In the genomic region with DNA sequence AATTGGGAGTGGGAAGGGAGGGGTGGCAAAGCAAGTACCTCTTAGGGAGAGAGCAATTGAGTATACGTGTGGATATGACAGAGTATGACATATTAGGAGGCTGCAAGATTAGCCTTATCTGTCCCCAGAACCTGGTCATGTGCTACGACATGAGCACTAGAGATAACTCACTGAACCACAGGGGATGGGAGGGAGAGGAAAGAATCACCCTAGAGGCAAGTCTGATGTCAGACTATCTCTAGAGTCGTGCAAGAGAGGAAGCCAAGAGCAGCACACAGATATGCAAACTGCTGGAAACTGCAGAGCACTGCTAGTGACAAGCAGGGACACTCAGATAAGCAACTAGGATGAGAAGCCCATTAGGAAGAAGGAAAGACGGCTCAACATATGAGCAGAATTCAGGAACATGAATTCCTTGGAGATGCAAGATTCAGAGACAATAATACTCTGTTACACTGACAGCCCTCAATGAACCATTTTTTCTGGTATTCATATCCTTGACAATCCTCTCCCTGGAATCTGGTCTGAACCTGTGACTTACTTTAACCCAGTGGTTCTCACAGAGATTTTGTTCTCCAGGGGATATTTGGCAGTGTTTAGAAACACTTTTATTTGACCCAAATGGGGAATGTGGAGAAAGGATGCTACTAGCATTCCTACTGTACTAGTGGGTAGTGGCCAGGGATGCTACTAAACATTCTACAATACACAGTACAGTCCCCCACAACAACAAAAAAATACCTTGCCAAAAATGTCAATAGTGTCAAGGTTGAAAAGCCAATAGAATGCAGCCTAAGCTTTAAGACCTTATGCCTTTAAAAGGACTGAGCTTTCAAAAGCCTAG, we compare ENCODE assay signal across 10 cellular contexts.
DNase-seq lines count a peak whose midpoint lies in the region; ATAC-seq, FAIRE-seq and TF ChIP-seq lines count a peak whose summit lies in the region.
"Had no signal": no experiment of that assay in that cellular context is flagged by ENCODE, and none has a peak within 500 bp of the region (broad histone marks: within the 10 kb centered on the region; RNA-seq: fewer than 3 reads in every experiment).

No MANE protein-coding gene starts in this region.

- no peak overlapping the region for H3K4me2 ChIP-seq in astrocyte (ENCODE audit: low read length)
- H3K4me2 ChIP-seq: A549 had no signal

- H3K9ac ChIP-seq in astrocyte (ENCODE audit: low read length) = no peak overlapping the region

- peaks cover 8% of the 10 kb centered on the region for H3K27me3 Mint-ChIP-seq in activated CD4-positive, alpha-beta T cell treated with anti-CD3 and anti-CD28 coated beads, Interleukin-2, amount 10 ng/mL, durations not matched to agents 24 days and 14 days
- no peaks in the 10 kb centered on the region for H3K27me3 Mint-ChIP-seq in astrocyte (ENCODE audit: low read depth, unreplicated experiment)
- no peaks in the 10 kb centered on the region for H3K27me3 Mint-ChIP-seq in stimulated activated naive CD8-positive, alpha-beta T cell treated with anti-CD3 and anti-CD28 coated beads, Interleukin-15, amount 100 ng/mL, for 72 hours
- H3K27me3 Mint-ChIP-seq in HFFc6 (ENCODE audit: insufficient read depth) = no peaks in the 10 kb centered on the region; the same call in 1 of the 2 replicates

- no peak overlapping the region for H3K4me3 Mint-ChIP-seq in activated CD4-positive, alpha-beta T cell treated with anti-CD3 and anti-CD28 coated beads, Interleukin-2, amount 10 ng/mL, durations not matched to agents 24 days and 14 days
- H3K4me3 Mint-ChIP-seq in astrocyte (ENCODE audit: unreplicated experiment) (no peak overlapping the region), HFFc6 (no peak overlapping the region)
- H3K4me3 Mint-ChIP-seq in stimulated activated naive CD8-positive, alpha-beta T cell treated with anti-CD3 and anti-CD28 coated beads, Interleukin-15, amount 100 ng/mL, for 72 hours = no peak overlapping the region

- peak; percentile 79 for ATAC-seq in HG03432 (IDR thresholded peaks at IDR 0.05; ENCODE audit: unreplicated experiment)
- peak; percentile 88 for ATAC-seq in stimulated activated naive CD8-positive, alpha-beta T cell treated with anti-CD3 and anti-CD28 coated beads, Interleukin-15, amount 100 ng/mL, for 72 hours
- ATAC-seq: A549 had no signal

- TF ChIP-seq CTCF in astrocyte (IDR thresholded peaks at IDR 0.05; ENCODE audit: insufficient read depth, low read depth, low read length) (no peak), HFFc6 (IDR thresholded peaks at IDR 0.05) (no peak)

- H3K36me3 Mint-ChIP-seq in activated CD4-positive, alpha-beta T cell treated with anti-CD3 and anti-CD28 coated beads, Interleukin-2, amount 10 ng/mL, durations not matched to agents 24 days and 14 days (ENCODE audit: low read depth) = no peaks in the 10 kb centered on the region
- H3K36me3 Mint-ChIP-seq in astrocyte (ENCODE audit: low read depth, unreplicated experiment) = no peaks in the 10 kb centered on the region
- no peaks in the 10 kb centered on the region for H3K36me3 Mint-ChIP-seq in HFFc6 (ENCODE audit: low read depth)

- H3K4me1 ChIP-seq in astrocyte (ENCODE audit: insufficient read depth, low read length) = no peaks in the 10 kb centered on the region

- no peaks in the 10 kb centered on the region for H3K9me3 ChIP-seq in astrocyte (ENCODE audit: insufficient read depth, low read depth, low read length)
- H3K9me3 ChIP-seq: A549 had no signal

- H3K79me2 ChIP-seq in astrocyte (ENCODE audit: insufficient read depth, low read length) = no peaks in the 10 kb centered on the region

- FAIRE-seq in astrocyte (lab: Jason Lieb, UNC) = no peak
- FAIRE-seq: A549 had no signal

- H2AFZ ChIP-seq in astrocyte (ENCODE audit: low read depth, low read length) = no peak overlapping the region

- no peak overlapping the region for H3K4me3 ChIP-seq in astrocyte (ENCODE audit: insufficient read depth, low read depth, low read length)
- H3K4me3 ChIP-seq: A549 had no signal

- no peaks in the 10 kb centered on the region for H4K20me1 ChIP-seq in astrocyte (ENCODE audit: insufficient read depth, low read length)

- no peak overlapping the region for H3K27ac Mint-ChIP-seq in activated CD4-positive, alpha-beta T cell treated with anti-CD3 and anti-CD28 coated beads, Interleukin-2, amount 10 ng/mL, durations not matched to agents 24 days and 14 days
- H3K27ac Mint-ChIP-seq in astrocyte (ENCODE audit: unreplicated experiment) = peak overlapping the region; percentile 64
- no peak overlapping the region for H3K27ac Mint-ChIP-seq in stimulated activated naive CD8-positive, alpha-beta T cell treated with anti-CD3 and anti-CD28 coated beads, Interleukin-15, amount 100 ng/mL, for 72 hours
- no peak overlapping the region for H3K27ac Mint-ChIP-seq in HFFc6

- intact Hi-C loops in activated CD4-positive, alpha-beta T cell treated with anti-CD3 and anti-CD28 coated beads, Interleukin-2, amount 10 ng/mL, durations not matched to agents 24 days and 14 days (cut with micrococcal nuclease) = no loop called here

- H3K9me3 Mint-ChIP-seq in activated CD4-positive, alpha-beta T cell treated with anti-CD3 and anti-CD28 coated beads, Interleukin-2, amount 10 ng/mL, durations not matched to agents 24 days and 14 days = no peaks in the 10 kb centered on the region
- H3K9me3 Mint-ChIP-seq in astrocyte (ENCODE audit: unreplicated experiment) (no peaks in the 10 kb centered on the region), HFFc6 (no peaks in the 10 kb centered on the region)
- H3K9me3 Mint-ChIP-seq in stimulated activated naive CD8-positive, alpha-beta T cell treated with anti-CD3 and anti-CD28 coated beads, Interleukin-15, amount 100 ng/mL, for 72 hours = no peaks in the 10 kb centered on the region

- no peak overlapping the region for H3K27ac ChIP-seq in astrocyte (ENCODE audit: low read depth, low read length)

- peak; percentile 59 for DNase-seq in activated CD4-positive, alpha-beta T cell treated with anti-CD3 and anti-CD28 coated beads, Interleukin-2, amount 10 ng/mL, durations not matched to agents 24 days and 14 days
- DNase-seq in activated CD4-positive, alpha-beta T cell treated with anti-CD3 and anti-CD28 coated beads for 4 hours = no peak
- DNase-seq in astrocyte (ENCODE audit: low read depth) (no peak), A172 (ENCODE audit: low spot score) (no peak), NCI-H526 treated with DMSO at 0.1 percent for 48 hours (lab: John Stamatoyannopoulos, UW) (no peak), HFFc6 (no peak)
- DNase-seq in stimulated activated naive CD8-positive, alpha-beta T cell treated with anti-CD3 and anti-CD28 coated beads, Interleukin-15, amount 100 ng/mL, for 72 hours = peak in 1 of 2 donors; percentile 10
- DNase-seq: occipital lobe had no signal

- H3K36me3 ChIP-seq in astrocyte (ENCODE audit: insufficient read depth, low read length) = no peaks in the 10 kb centered on the region

- H3K4me1 Mint-ChIP-seq in activated CD4-positive, alpha-beta T cell treated with anti-CD3 and anti-CD28 coated beads, Interleukin-2, amount 10 ng/mL, durations not matched to agents 24 days and 14 days = peaks cover 11% of the 10 kb centered on the region
- H3K4me1 Mint-ChIP-seq in astrocyte (ENCODE audit: low read depth, unreplicated experiment) (peaks cover 15% of the 10 kb centered on the region), HFFc6 (ENCODE audit: low read depth) (peaks cover 56% of the 10 kb centered on the region)
- peaks cover 10% of the 10 kb centered on the region for H3K4me1 Mint-ChIP-seq in stimulated activated naive CD8-positive, alpha-beta T cell treated with anti-CD3 and anti-CD28 coated beads, Interleukin-15, amount 100 ng/mL, for 72 hours

- no peaks in the 10 kb centered on the region for H3K27me3 ChIP-seq in astrocyte (ENCODE audit: insufficient read depth, low read length)
